Comparison of ENCODE assay signal across 8 cellular contexts in genomic region chr11:125902927-125903752, GRCh38. TPM values are rescaled to one million over a fixed set of nuclear protein-coding genes. Genes with fewer than 3 reads are reported as not detected.
DNase-seq lines count a peak whose midpoint lies in the region; ATAC-seq, FAIRE-seq and TF ChIP-seq lines count a peak whose summit lies in the region.

TSS of gene PUS3 (minus strand) at chr11:125903206. CDS start at chr11:125896284, 6,922 bp downstream.

- peak; percentile 74 for TF ChIP-seq POLR2A in GM19099 (IDR thresholded peaks at IDR 0.05; ENCODE audit: extremely low read depth, insufficient read length, low read depth)

- H3K9me3 ChIP-seq in kidney (ENCODE audit: control insufficient read depth in 1 of 2, low read length in 2 of 2), result no peaks in the 10 kb centered on the region

- peak within 1 kb of the TSS; percentile 54 to 76 for H3K27ac ChIP-seq in kidney (ENCODE audit: low read depth in 2 of 2, low read length in 2 of 2)

- no peak for FAIRE-seq in kidney (lab: Jason Lieb, UNC)

- no peaks in the 10 kb centered on the region for H3K36me3 ChIP-seq in kidney (ENCODE audit: control insufficient read depth in 1 of 2, insufficient read depth in 2 of 2, low read length in 2 of 2)

- TF ChIP-seq CTCF in kidney (IDR thresholded peaks at IDR 0.05; ENCODE audit: borderline replicate concordance, extremely low read depth, insufficient read depth), result no peak

- intact Hi-C loops in kidney (cut with DNase I), result no loop called here

- peak; percentile 96 for ATAC-seq in HG03378 (IDR thresholded peaks at IDR 0.05; ENCODE audit: unreplicated experiment)

- peak within 1 kb of the TSS; percentile 67 to 90 for H3K9ac ChIP-seq in kidney (ENCODE audit: low read length in 2 of 2)

- peak within 1 kb of the TSS; percentile 94 to 98 for H3K4me3 ChIP-seq in kidney (ENCODE audit: low read length in 2 of 2)

- DNase-seq in AML-193 (lab: John Stamatoyannopoulos, UW) (peak; percentile 77 to 80), NCI-H460 (ENCODE audit: extremely low read depth, low read depth) (peak; percentile 74), cerebellum (ENCODE audit: low spot score) (peak; percentile 95), kidney (peak; percentile 96)
- peak; percentile 78 for DNase-seq in activated CD4-positive, alpha-beta T cell treated with anti-CD3 and anti-CD28 coated beads for 1 hour
- peak; percentile 94 for DNase-seq in stimulated activated CD4-positive, alpha-beta T cell treated with anti-CD3 and anti-CD28 coated beads, Interleukin-15, amount 100 ng/mL, for 24 hours

- H3K4me1 ChIP-seq in kidney (ENCODE audit: control insufficient read depth in 1 of 2, insufficient read depth in 1 of 2, low read depth in 1 of 2, low read length in 2 of 2), result peaks cover 4 to 6% of the 10 kb centered on the region in 2 donors

RNA-seq across cellular contexts. Expression of gene PUS3, which starts in this region (rescaled TPM):
- total RNA-seq in NCI-H460 (2014; rRNA removed; shearing (Covaris generic)), result 17.2 and 17.9 TPM in 2 replicates
- polyA plus RNA-seq in NCI-H460 (2014; cell fraction: nucleus; rRNA removed), result 6.3 and 13.5 TPM in 2 replicates
- total RNA-seq in cerebellum (10.6 TPM), kidney (9.4 TPM)
- 9.9 TPM for polyA plus RNA-seq in kidney (ENCODE audit: insufficient read depth, low read depth, low replicate concordance)

Comparison
In these comparisons a context has a peak if more than half of its experiments do, and no peak if none do; other contexts are left out.
1. Peak in every context shown above with its lines: DNase-seq, ATAC-seq, H3K4me3 ChIP-seq and H3K27ac ChIP-seq.